ENCODE assay signal across 13 cellular contexts in the genomic region with DNA sequence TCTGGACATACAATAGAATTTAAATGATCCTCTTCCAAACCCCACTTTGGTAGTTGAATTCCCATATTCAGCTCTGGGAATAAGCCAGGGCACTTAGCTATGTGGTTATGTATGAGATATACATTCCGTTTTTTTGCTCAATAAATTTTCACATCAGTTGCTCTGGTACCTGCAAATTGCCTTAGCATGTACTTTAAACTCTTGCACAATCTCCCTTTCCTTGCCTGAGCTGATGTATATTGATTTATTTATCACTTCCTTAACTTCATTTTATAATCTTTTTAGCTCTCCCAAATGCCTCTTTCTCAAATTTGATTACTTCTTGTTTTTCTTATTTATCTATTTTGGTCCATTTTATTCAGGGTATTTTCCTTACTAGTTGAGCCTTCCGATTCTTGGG.
A peak's percentile ranks its signal among the peaks of the same experiment; 100 is the strongest.
DNase-seq lines count a peak whose midpoint lies in the region; TF ChIP-seq lines count a peak whose summit lies in the region.
"Had no signal": no experiment of that assay in that cellular context is flagged by ENCODE, and none has a peak within 500 bp of the region (broad histone marks: within the 10 kb centered on the region; RNA-seq: fewer than 3 reads in every experiment).

No MANE protein-coding gene starts in this region.

- intact Hi-C loops in cardiac septum (cut with DNase I), result no loop called here

- WGBS in liver, result 65% methylated on average over 2 of the region's 2 CpGs

- no peaks in the 10 kb centered on the region for H3K27me3 ChIP-seq in liver (ENCODE audit: control insufficient read depth in 4 of 4, insufficient read depth in 4 of 4, low read length in 3 of 4)
- H3K27me3 ChIP-seq: BLaER1 treated with 17β-estradiol and CSF1 and Interleukin-3, amounts not matched to agents 10 nM and 100 nM had no signal

- no peak overlapping the region for H3K4me3 ChIP-seq in liver (ENCODE audit: low read depth in 1 of 3, low read length in 3 of 3)
- H3K4me3 ChIP-seq: BLaER1 treated with 17β-estradiol and CSF1 and Interleukin-3, amounts not matched to agents 10 nM and 100 nM had no signal

- H3K9me3 ChIP-seq in liver (ENCODE audit: control insufficient read depth in 4 of 4, low read length in 3 of 4), result no peaks in the 10 kb centered on the region
- H3K9me3 ChIP-seq: BLaER1 treated with 17β-estradiol and CSF1 and Interleukin-3, amounts not matched to agents 10 nM and 100 nM had no signal

- H3K4me1 ChIP-seq in liver (ENCODE audit: control insufficient read depth in 4 of 4, insufficient read depth in 4 of 4, low read length in 3 of 4), result peaks cover 0 to 3% (median 0%) of the 10 kb centered on the region in 4 donors
- H3K4me1 ChIP-seq: BLaER1 treated with 17β-estradiol and CSF1 and Interleukin-3, amounts not matched to agents 10 nM and 100 nM had no signal

- H3K27ac ChIP-seq in liver (ENCODE audit: low read depth in 1 of 2, low read length in 2 of 2), result no peak overlapping the region
- H3K27ac ChIP-seq: BLaER1 treated with 17β-estradiol and CSF1 and Interleukin-3, amounts not matched to agents 10 nM and 100 nM; HL-60 had no signal

- H3K36me3 ChIP-seq in liver (ENCODE audit: control insufficient read depth in 4 of 4, insufficient read depth in 3 of 4, low read depth in 1 of 4, low read length in 3 of 4), result no peaks in the 10 kb centered on the region
- H3K36me3 ChIP-seq: BLaER1 treated with 17β-estradiol and CSF1 and Interleukin-3, amounts not matched to agents 10 nM and 100 nM had no signal

- TF ChIP-seq RAD21 in liver (IDR thresholded peaks at IDR 0.05), result no peak

- no peak for TF ChIP-seq CTCF in liver (IDR thresholded peaks at IDR 0.05; ENCODE audit: low read depth, low read length, missing input control)

- DNase-seq in HuH-7 (ENCODE audit: low spot score) (peak; percentile 24), NCI-H69 (lab: John Stamatoyannopoulos, UW) (peak; percentile 9), SHP77 (lab: John Stamatoyannopoulos, UW) (no peak), cardiac septum (ENCODE audit: low spot score) (no peak)
- DNase-seq in activated CD8-positive, alpha-beta memory T cell treated with anti-CD3 and anti-CD28 coated beads, Interleukin-2, amount 50 U/mL, for 48 hours, result no peak
- DNase-seq: CD8-positive, alpha-beta memory T cell; COR-L47; GOT3; H7; HFFc6 had no signal

- H3K9ac ChIP-seq in liver (ENCODE audit: low read depth in 1 of 2, low read length in 2 of 2), result no peak overlapping the region
- H3K9ac ChIP-seq: BLaER1 treated with 17β-estradiol and CSF1 and Interleukin-3, amounts not matched to agents 10 nM and 100 nM had no signal

TF ChIP-seq in liver, 16 proteins besides CTCF, POLR2A, EP300 and RAD21:
- TF ChIP-seq HNF4A (conservative IDR thresholded peaks at IDR 0.05), result peak; percentile 52 to 73
- no peak for TF ChIP-seq EGR1 (IDR thresholded peaks at IDR 0.05; ENCODE audit: low read depth in 2 of 2)
- TF ChIP-seq, protein P1, sequence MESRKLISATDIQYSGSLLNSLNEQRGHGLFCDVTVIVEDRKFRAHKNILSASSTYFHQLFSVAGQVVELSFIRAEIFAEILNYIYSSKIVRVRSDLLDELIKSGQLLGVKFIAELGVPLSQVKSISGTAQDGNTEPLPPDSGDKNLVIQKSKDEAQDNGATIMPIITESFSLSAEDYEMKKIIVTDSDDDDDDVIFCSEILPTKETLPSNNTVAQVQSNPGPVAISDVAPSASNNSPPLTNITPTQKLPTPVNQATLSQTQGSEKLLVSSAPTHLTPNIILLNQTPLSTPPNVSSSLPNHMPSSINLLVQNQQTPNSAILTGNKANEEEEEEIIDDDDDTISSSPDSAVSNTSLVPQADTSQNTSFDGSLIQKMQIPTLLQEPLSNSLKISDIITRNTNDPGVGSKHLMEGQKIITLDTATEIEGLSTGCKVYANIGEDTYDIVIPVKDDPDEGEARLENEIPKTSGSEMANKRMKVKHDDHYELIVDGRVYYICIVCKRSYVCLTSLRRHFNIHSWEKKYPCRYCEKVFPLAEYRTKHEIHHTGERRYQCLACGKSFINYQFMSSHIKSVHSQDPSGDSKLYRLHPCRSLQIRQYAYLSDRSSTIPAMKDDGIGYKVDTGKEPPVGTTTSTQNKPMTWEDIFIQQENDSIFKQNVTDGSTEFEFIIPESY (IDR thresholded peaks at IDR 0.05), result no peak
- TF ChIP-seq, protein P2, sequence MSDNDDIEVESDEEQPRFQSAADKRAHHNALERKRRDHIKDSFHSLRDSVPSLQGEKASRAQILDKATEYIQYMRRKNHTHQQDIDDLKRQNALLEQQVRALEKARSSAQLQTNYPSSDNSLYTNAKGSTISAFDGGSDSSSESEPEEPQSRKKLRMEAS (IDR thresholded peaks at IDR 0.05), result no peak
- no peak for TF ChIP-seq FOXA1 (IDR thresholded peaks at IDR 0.05)
- no peak for TF ChIP-seq JUND (IDR thresholded peaks at IDR 0.05)
- TF ChIP-seq FOXA2 (IDR thresholded peaks at IDR 0.05), result no peak
- peak; percentile 58 for TF ChIP-seq HNF4G (IDR thresholded peaks at IDR 0.05)

Comparison
In these comparisons a context has a peak if more than half of its experiments do, and no peak if none do; other contexts are left out.
1. DNase-seq: peak in HuH-7 (single experiment) and NCI-H69 (single experiment); none in activated CD8-positive, alpha-beta memory T cell treated with anti-CD3 and anti-CD28 coated beads, Interleukin-2, amount 50 U/mL, for 48 hours (single experiment), SHP77 (0 of 2) and cardiac septum (single experiment).